ENCODE assay signal across 28 cellular contexts in the genomic region with DNA sequence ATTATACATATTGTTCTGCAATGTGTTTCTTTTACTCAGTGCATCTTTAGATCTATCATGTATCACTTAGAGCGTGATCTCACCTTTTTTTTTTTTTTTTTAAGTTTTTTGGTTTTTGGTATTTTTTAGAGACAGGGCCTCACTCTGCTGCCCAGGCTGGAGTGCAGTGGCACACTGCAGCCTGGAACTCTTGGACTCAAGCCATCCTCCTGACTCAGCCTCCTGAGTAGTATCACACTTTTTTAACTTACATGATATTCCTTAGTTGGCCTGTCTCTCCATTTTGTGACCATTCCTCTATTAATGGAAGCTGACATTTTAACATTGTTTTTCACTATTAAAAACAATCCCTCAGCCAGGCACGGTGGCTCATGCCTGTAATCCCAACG. TPM values are rescaled to one million over a fixed set of nuclear protein-coding genes. Genes with fewer than 3 reads are reported as not detected.
DNase-seq lines count a peak whose midpoint lies in the region; ATAC-seq, FAIRE-seq and TF ChIP-seq lines count a peak whose summit lies in the region.
"Had no signal": no experiment of that assay in that cellular context is flagged by ENCODE, and none has a peak within 500 bp of the region (broad histone marks: within the 10 kb centered on the region; RNA-seq: fewer than 3 reads in every experiment).

No MANE protein-coding gene starts in this region.

- no peak for ATAC-seq in activated CD8-positive, alpha-beta T cell treated with anti-CD3 and anti-CD28 coated beads for 36 hours
- no peak for ATAC-seq in activated CD8-positive, alpha-beta T cell treated with anti-CD3 and anti-CD28 coated beads, Interleukin-2, amount 10 ng/mL, durations not matched to agents 7 days and 5 days
- ATAC-seq in HG03378 (IDR thresholded peaks at IDR 0.05; ENCODE audit: unreplicated experiment), result no peak
- ATAC-seq: mucosa of descending colon, Panc1, right cardiac atrium had no signal

- DNase-seq in activated CD8-positive, alpha-beta T cell treated with anti-CD3 and anti-CD28 coated beads for 36 hours, result no peak
- no peak for DNase-seq in activated CD8-positive, alpha-beta T cell treated with anti-CD3 and anti-CD28 coated beads, Interleukin-2, amount 10 ng/mL, durations not matched to agents 7 days and 5 days
- DNase-seq in NB4 (ENCODE audit: low read depth) (peak; percentile 59), H1 (ENCODE audit: low read depth in 1 of 2, low spot score in 2 of 2) (peak in 1 of 2 experiments; percentile 17), stromal cell of bone marrow (ENCODE audit: low read depth) (peak; percentile 11), spleen (no peak), COR-L47 (lab: John Stamatoyannopoulos, UW) (no peak)
- DNase-seq: 8988T; activated naive CD4-positive, alpha-beta T cell treated with anti-CD3 and anti-CD28 coated beads, Interleukin-2, amount 10 ng/mL, durations not matched to agents 7 days and 5 days; activated T-cell treated with anti-CD3 and anti-CD28 coated beads, Interleukin-2, amount 50 U/mL, for 48 hours; amygdala; dermis blood vessel endothelial cell; mucosa of descending colon; NCI-H1694 treated with DMSO at 0.1 percent for 48 hours; NCI-H2171 treated with DMSO at 0.1 percent for 48 hours; NCI-H524 treated with DMSO at 0.1 percent for 48 hours; nephron progenitor cell; right cardiac atrium; SJCRH30; stomach; transverse colon had no signal

- no peak overlapping the region for H3K4me2 ChIP-seq in H1 (ENCODE audit: insufficient read depth in 1 of 2, low read depth in 2 of 2, low read length in 2 of 2)

- H3K27me3 ChIP-seq in H1 (replicated peaks in 1 of 4; ENCODE audit: control insufficient read depth in 3 of 4, extremely low read depth in 1 of 4, insufficient read depth in 3 of 4, low read length in 3 of 4), result no peaks in the 10 kb centered on the region; a peak in 1 of 7 replicates
- peaks cover 0 to 53% (median 8%) of the 10 kb centered on the region in 7 donors for H3K27me3 ChIP-seq in spleen (replicated peaks in 1 of 7)
- H3K27me3 ChIP-seq: SJCRH30 had no signal

- H3K79me1 ChIP-seq in H1 (ENCODE audit: low read depth, low read length), result no peaks in the 10 kb centered on the region

- no peak for TF ChIP-seq POLR2A in NB4 (IDR thresholded peaks at IDR 0.05; ENCODE audit: extremely low read depth, insufficient read length)
- no peak for TF ChIP-seq POLR2A in H1 (IDR thresholded peaks at IDR 0.05; ENCODE audit: control extremely low read depth in 1 of 2, low read depth in 2 of 2, low read length in 2 of 2)
- TF ChIP-seq POLR2A in spleen (IDR thresholded peaks at IDR 0.05), result no peak

- H4K20me1 ChIP-seq in H1 (replicated peaks in 1 of 2; ENCODE audit: control insufficient read depth in 1 of 2, insufficient read depth in 2 of 2, low read length in 2 of 2), result no peaks in the 10 kb centered on the region

- H3K27ac Mint-ChIP-seq in activated CD8-positive, alpha-beta T cell treated with anti-CD3 and anti-CD28 coated beads for 36 hours, result peak overlapping the region; percentile 25
- H3K27ac Mint-ChIP-seq in activated CD8-positive, alpha-beta T cell treated with anti-CD3 and anti-CD28 coated beads, Interleukin-2, amount 10 ng/mL, durations not matched to agents 7 days and 5 days, result no peak overlapping the region
- H3K27ac Mint-ChIP-seq: activated naive CD4-positive, alpha-beta T cell treated with anti-CD3 and anti-CD28 coated beads, Interleukin-2, amount 10 ng/mL, durations not matched to agents 7 days and 5 days; nephron progenitor cell; T-helper 1 cell treated with Interleukin-12 subunit alpha and Interleukin-12 subunit beta and Interleukin-4 antibody, amounts not matched to agents 30 μg/mL and 1 μg/mL, for 36 hours had no signal

- no peak for TF ChIP-seq EP300 in H1 (IDR thresholded peaks at IDR 0.05; ENCODE audit: borderline replicate concordance in 1 of 2, low read depth in 2 of 2, low read length in 2 of 2)

- H4K91ac ChIP-seq in H1 (replicated peaks; ENCODE audit: insufficient read length, low read length), result no peak overlapping the region

- TF ChIP-seq RAD21 in H1 (IDR thresholded peaks at IDR 0.05 in 1 of 2, conservative IDR thresholded peaks at IDR 0.05 in 1 of 2; ENCODE audit: low read depth in 2 of 2, low read length in 2 of 2), result no peak

- H3K4ac ChIP-seq in H1 (replicated peaks; ENCODE audit: insufficient read length, low read depth, low read length), result no peak overlapping the region

- H3K36me3 Mint-ChIP-seq in activated CD8-positive, alpha-beta T cell treated with anti-CD3 and anti-CD28 coated beads for 36 hours (ENCODE audit: low read depth), result no peaks in the 10 kb centered on the region
- H3K36me3 Mint-ChIP-seq in activated CD8-positive, alpha-beta T cell treated with anti-CD3 and anti-CD28 coated beads, Interleukin-2, amount 10 ng/mL, durations not matched to agents 7 days and 5 days (ENCODE audit: low read depth), result no peaks in the 10 kb centered on the region
- H3K36me3 Mint-ChIP-seq: activated naive CD4-positive, alpha-beta T cell treated with anti-CD3 and anti-CD28 coated beads, Interleukin-2, amount 10 ng/mL, durations not matched to agents 7 days and 5 days had no signal

- peak overlapping the region; percentile 52; the same call in 1 of the 2 replicates for H2BK5ac ChIP-seq in H1 (ENCODE audit: low read depth, low read length)

- no peak overlapping the region for H3K4me3 Mint-ChIP-seq in activated CD8-positive, alpha-beta T cell treated with anti-CD3 and anti-CD28 coated beads for 36 hours
- H3K4me3 Mint-ChIP-seq in activated CD8-positive, alpha-beta T cell treated with anti-CD3 and anti-CD28 coated beads, Interleukin-2, amount 10 ng/mL, durations not matched to agents 7 days and 5 days, result no peak overlapping the region
- H3K4me3 Mint-ChIP-seq: activated naive CD4-positive, alpha-beta T cell treated with anti-CD3 and anti-CD28 coated beads, Interleukin-2, amount 10 ng/mL, durations not matched to agents 7 days and 5 days; nephron progenitor cell; T-helper 1 cell treated with Interleukin-12 subunit alpha and Interleukin-12 subunit beta and Interleukin-4 antibody, amounts not matched to agents 30 μg/mL and 1 μg/mL, for 36 hours had no signal

- H3K23me2 ChIP-seq in H1 (ENCODE audit: low read depth, low read length), result no peaks in the 10 kb centered on the region

- H3K4me3 ChIP-seq in NB4 (ENCODE audit: low read depth, low read length), result peak overlapping the region; percentile 37
- H3K4me3 ChIP-seq in H1 (ENCODE audit: extremely low read depth in 1 of 4, insufficient read depth in 2 of 4, low read depth in 3 of 4, low read length in 4 of 4), result no peak overlapping the region
- no peak overlapping the region for H3K4me3 ChIP-seq in spleen
- H3K4me3 ChIP-seq: lung, mucosa of descending colon, SJCRH30, stomach, transverse colon had no signal

- no peak overlapping the region for H2BK15ac ChIP-seq in H1 (ENCODE audit: low read length)

- no peak overlapping the region for H3K56ac ChIP-seq in H1 (replicated peaks; ENCODE audit: insufficient read length, low read depth, low read length)

- no peak overlapping the region for H2AK5ac ChIP-seq in H1 (ENCODE audit: low read depth, low read length)

- H3K9me3 Mint-ChIP-seq in activated CD8-positive, alpha-beta T cell treated with anti-CD3 and anti-CD28 coated beads for 36 hours, result no peaks in the 10 kb centered on the region
- H3K9me3 Mint-ChIP-seq in activated CD8-positive, alpha-beta T cell treated with anti-CD3 and anti-CD28 coated beads, Interleukin-2, amount 10 ng/mL, durations not matched to agents 7 days and 5 days (ENCODE audit: insufficient read depth), result no peaks in the 10 kb centered on the region
- H3K9me3 Mint-ChIP-seq: activated naive CD4-positive, alpha-beta T cell treated with anti-CD3 and anti-CD28 coated beads, Interleukin-2, amount 10 ng/mL, durations not matched to agents 7 days and 5 days; nephron progenitor cell; T-helper 1 cell treated with Interleukin-12 subunit alpha and Interleukin-12 subunit beta and Interleukin-4 antibody, amounts not matched to agents 30 μg/mL and 1 μg/mL, for 36 hours had no signal

- CTCF ChIA-PET in activated CD8-positive, alpha-beta T cell treated with anti-CD3 and anti-CD28 coated beads for 36 hours (lab: Charles Lee), result interaction anchor here (1.6 kb wide), 1 partner anchor 19 kb away, joined by 5 read pairs; no protein-coding TSS in a partner anchor
- CTCF ChIA-PET in activated CD8-positive, alpha-beta T cell treated with anti-CD3 and anti-CD28 coated beads, Interleukin-2, amount 10 ng/mL, durations not matched to agents 7 days and 5 days (lab: Charles Lee), result no interaction called here
- CTCF ChIA-PET in H1 (lab: Charles Lee; ENCODE audit: partially characterized antibody), result interaction anchor here (0.9 to 2.3 kb wide), 5 partner anchors 9 to 36 kb away, joined by 3 to 14 read pairs (median 5); no protein-coding TSS in a partner anchor

- H2BK12ac ChIP-seq in H1 (ENCODE audit: low read depth, low read length), result 0 out of 2 replicates have a peak overlapping the region, but pooled peaks have one; percentile 80

- POLR2A ChIA-PET in activated CD8-positive, alpha-beta T cell treated with anti-CD3 and anti-CD28 coated beads for 36 hours (lab: Charles Lee), result no interaction called here
- POLR2A ChIA-PET in activated CD8-positive, alpha-beta T cell treated with anti-CD3 and anti-CD28 coated beads, Interleukin-2, amount 10 ng/mL, durations not matched to agents 7 days and 5 days (lab: Charles Lee), result no interaction called here
- POLR2A ChIA-PET in H1 (lab: Charles Lee; ENCODE audit: partially characterized antibody), result interaction anchor here (0.8 to 2.5 kb wide), 4 partner anchors 18 to 229 kb away, joined by 3 to 9 read pairs (median 5); partner anchors contain the start of genes MTMR4 and SUPT4H1

- no peak overlapping the region for H3K23ac ChIP-seq in H1 (ENCODE audit: insufficient read length)

- peaks cover 3% of the 10 kb centered on the region for H3K4me1 Mint-ChIP-seq in activated CD8-positive, alpha-beta T cell treated with anti-CD3 and anti-CD28 coated beads for 36 hours (ENCODE audit: low read depth)
- no peaks in the 10 kb centered on the region for H3K4me1 Mint-ChIP-seq in activated CD8-positive, alpha-beta T cell treated with anti-CD3 and anti-CD28 coated beads, Interleukin-2, amount 10 ng/mL, durations not matched to agents 7 days and 5 days (ENCODE audit: low read depth)
- H3K4me1 Mint-ChIP-seq: activated naive CD4-positive, alpha-beta T cell treated with anti-CD3 and anti-CD28 coated beads, Interleukin-2, amount 10 ng/mL, durations not matched to agents 7 days and 5 days; nephron progenitor cell had no signal

- H3K9me3 ChIP-seq in H1 (ENCODE audit: insufficient read depth in 2 of 2, low read depth in 1 of 2, low read length in 1 of 2) (no peaks in the 10 kb centered on the region), spleen (no peaks in the 10 kb centered on the region)
- H3K9me3 ChIP-seq: mucosa of descending colon, SJCRH30, stomach, transverse colon had no signal

- H2BK120ac ChIP-seq in H1 (replicated peaks; ENCODE audit: low read depth, low read length), result no peak overlapping the region

- no peaks in the 10 kb centered on the region for H3K79me2 ChIP-seq in H1 (ENCODE audit: control insufficient read depth in 1 of 2, insufficient read depth in 2 of 2, low read length in 2 of 2)
- H3K79me2 ChIP-seq: parathyroid adenoma had no signal

- no peak overlapping the region for H3K14ac ChIP-seq in H1 (ENCODE audit: insufficient read length)

- H3K27ac ChIP-seq in H1 (ENCODE audit: low read depth, low read length) (no peak overlapping the region), spleen (peak overlapping the region in 1 of 8 donors; percentile 2)
- H3K27ac ChIP-seq: parathyroid adenoma, SJCRH30, stomach, transverse colon had no signal

- H3K36me3 ChIP-seq in H1 (ENCODE audit: control insufficient read depth in 2 of 4, insufficient read depth in 4 of 4, low read length in 3 of 4) (no peaks in the 10 kb centered on the region), spleen (no peaks in the 10 kb centered on the region)
- H3K36me3 ChIP-seq: SJCRH30, stomach, transverse colon had no signal

- intact Hi-C loops in activated CD8-positive, alpha-beta T cell treated with anti-CD3 and anti-CD28 coated beads for 36 hours (cut with micrococcal nuclease), result no loop called here
- intact Hi-C loops in spleen (cut with DNase I; ENCODE audit: low total_unique reads), result no loop called here

- no peak overlapping the region for H2AFZ ChIP-seq in H1 (ENCODE audit: low read length)
- H2AFZ ChIP-seq: parathyroid adenoma had no signal

- H3K9ac ChIP-seq in H1 (replicated peaks in 1 of 4; ENCODE audit: extremely low read depth in 1 of 4, low read depth in 3 of 4, low read length in 3 of 4), result no peak overlapping the region
- H3K9ac ChIP-seq: parathyroid adenoma had no signal

- peaks cover 0 to 8% (median 4%) of the 10 kb centered on the region in 4 experiments; a peak in 5 of 7 replicates for H3K4me1 ChIP-seq in H1 (replicated peaks in 1 of 4; ENCODE audit: control insufficient read depth in 3 of 4, insufficient read depth in 4 of 4, low read length in 3 of 4)
- peaks cover 0 to 25% (median 0%) of the 10 kb centered on the region in 6 donors for H3K4me1 ChIP-seq in spleen
- H3K4me1 ChIP-seq: SJCRH30, stomach, transverse colon had no signal

- no peak overlapping the region for H3K18ac ChIP-seq in H1 (ENCODE audit: extremely low read depth, low read length)

- H3K27me3 Mint-ChIP-seq in activated CD8-positive, alpha-beta T cell treated with anti-CD3 and anti-CD28 coated beads for 36 hours, result peaks cover 10% of the 10 kb centered on the region
- H3K27me3 Mint-ChIP-seq in activated CD8-positive, alpha-beta T cell treated with anti-CD3 and anti-CD28 coated beads, Interleukin-2, amount 10 ng/mL, durations not matched to agents 7 days and 5 days (ENCODE audit: low read depth), result peaks cover 7% of the 10 kb centered on the region

- TF ChIP-seq CTCF in activated CD8-positive, alpha-beta T cell treated with anti-CD3 and anti-CD28 coated beads for 36 hours (IDR thresholded peaks at IDR 0.05), result no peak
- no peak for TF ChIP-seq CTCF in NB4 (IDR thresholded peaks at IDR 0.05; ENCODE audit: low read depth, low read length)
- no peak for TF ChIP-seq CTCF in H1 (IDR thresholded peaks at IDR 0.05; ENCODE audit: control extremely low read depth in 1 of 3, insufficient read depth in 1 of 3, low read depth in 1 of 3, low read length in 3 of 3)
- no peak for TF ChIP-seq CTCF in spleen (IDR thresholded peaks at IDR 0.05 in 8 of 11, conservative IDR thresholded peaks at IDR 0.05 in 3 of 11)

- FAIRE-seq in H1 (lab: Jason Lieb, UNC), result no peak
- FAIRE-seq: endometrium had no signal

- H2BK20ac ChIP-seq in H1 (ENCODE audit: low read length), result no peak overlapping the region

- no peak overlapping the region for H4K5ac ChIP-seq in H1 (ENCODE audit: insufficient read length, low read depth, low read length)

- H4K8ac ChIP-seq in H1 (ENCODE audit: extremely low read depth, insufficient read depth, low read length), result no peak overlapping the region

- 93% methylated on average over 3 of the region's 3 CpGs; no CpG with 5 or more reads in 1 of the 2 experiments for WGBS in H1 (ENCODE audit: extremely low coverage in 1 of 2, insufficient coverage in 1 of 2, insufficient read length in 1 of 2, insufficient replicate concordance in 2 of 2, low coverage in 1 of 2, low lambda C conversion rate in 2 of 2, missing lambda C conversion rate in 1 of 2), 2 experiments
- 76 to 95% (median 85%) methylated on average over 3 of the region's 3 CpGs for WGBS in spleen, 5 donors

RNA-seq across cellular contexts. Expression of gene MPO, which starts 4.7 kb away (rescaled TPM):
- not detected for total RNA-seq in activated CD8-positive, alpha-beta T cell treated with anti-CD3 and anti-CD28 coated beads for 36 hours
- total RNA-seq in activated CD8-positive, alpha-beta T cell treated with anti-CD3 and anti-CD28 coated beads, Interleukin-2, amount 10 ng/mL, durations not matched to agents 7 days and 5 days, result not detected
- 0.74 TPM in 1 of 2 replicates, not detected in the other for total RNA-seq in H1 (2021; fragmentation: NEBNext Ultra II Directional; extraction: Animal tissue kit (Norgen Biotek cat#: 25700))
- 0.06 and 0.13 TPM in 2 replicates for polyA plus RNA-seq in H1 (2011; rRNA removed)
- 0.08 TPM for polyA plus RNA-seq in H1 (2011; cell fraction: cytosol; rRNA removed)
- polyA plus RNA-seq in H1 (2011; cell fraction: nucleus; rRNA removed), result 0.61 TPM
- polyA plus RNA-seq in H1 (2012, experiment 1 of 2), result not detected in 4 replicates
- polyA plus RNA-seq in H1 (2012, experiment 2 of 2), result 0.04 TPM
- polyA plus RNA-seq in H1 (2013, experiment 1 of 2), result 0.04 TPM
- 0.09 TPM for polyA plus RNA-seq in H1 (2013, experiment 2 of 2)
- polyA minus RNA-seq in H1 (2011; rRNA and poly(A)+ RNA removed), result not detected in 2 replicates
- not detected for polyA minus RNA-seq in H1 (2011; cell fraction: cytosol; rRNA and poly(A)+ RNA removed)
- not detected for polyA minus RNA-seq in H1 (2011; cell fraction: nucleus; rRNA and poly(A)+ RNA removed)
- 10 to 100 TPM in 5 of 7 donors, 1 to 10 TPM in 2; 5.8 to 75.7 (median 15.2) TPM for total RNA-seq in spleen
- polyA plus RNA-seq in spleen, result 1 to 10 TPM in 2 of 3 donors, under 1 TPM in 1; 0.52 to 2.2 (median 2.0) TPM
- total RNA-seq: dermis blood vessel endothelial cell, transverse colon had no signal

RNA-seq across cellular contexts. Expression of gene TSPOAP1, which starts 43.2 kb away (rescaled TPM):
- 10 to 100 TPM; 21.1 to 24.1 TPM for total RNA-seq in activated CD8-positive, alpha-beta T cell treated with anti-CD3 and anti-CD28 coated beads for 36 hours
- 10 to 100 TPM; 45.8 to 51.5 TPM for total RNA-seq in activated CD8-positive, alpha-beta T cell treated with anti-CD3 and anti-CD28 coated beads, Interleukin-2, amount 10 ng/mL, durations not matched to agents 7 days and 5 days
- 9.2 and 9.8 TPM in 2 replicates for total RNA-seq in H1 (2021; fragmentation: NEBNext Ultra II Directional; extraction: Animal tissue kit (Norgen Biotek cat#: 25700))
- polyA plus RNA-seq in H1 (2011; rRNA removed) (7.6 and 9.8 TPM in 2 replicates), spleen (10 to 100 TPM; 11.5 to 26.5 (median 24.3) TPM)
- polyA plus RNA-seq in H1 (2011; cell fraction: cytosol; rRNA removed), result 13.8 TPM
- polyA plus RNA-seq in H1 (2011; cell fraction: nucleus; rRNA removed), result 69.7 TPM
- 14.7 to 18.9 TPM (median 15.9 TPM) in 4 replicates for polyA plus RNA-seq in H1 (2012, experiment 1 of 2)
- polyA plus RNA-seq in H1 (2012, experiment 2 of 2), result 6.2 TPM
- polyA plus RNA-seq in H1 (2013, experiment 1 of 2), result 4.8 TPM
- polyA plus RNA-seq in H1 (2013, experiment 2 of 2), result 4.1 TPM
- polyA minus RNA-seq in H1 (2011; rRNA and poly(A)+ RNA removed), result 2.9 and 6.6 TPM in 2 replicates
- polyA minus RNA-seq in H1 (2011; cell fraction: cytosol; rRNA and poly(A)+ RNA removed), result 5.8 TPM
- polyA minus RNA-seq in H1 (2011; cell fraction: nucleus; rRNA and poly(A)+ RNA removed), result 8.9 TPM
- total RNA-seq in spleen, result 10 to 100 TPM; 14.1 to 31.8 (median 18.5) TPM

RNA-seq across cellular contexts. Expression of gene LPO, which starts 47.0 kb away (rescaled TPM):
- not detected for total RNA-seq in activated CD8-positive, alpha-beta T cell treated with anti-CD3 and anti-CD28 coated beads for 36 hours
- total RNA-seq in activated CD8-positive, alpha-beta T cell treated with anti-CD3 and anti-CD28 coated beads, Interleukin-2, amount 10 ng/mL, durations not matched to agents 7 days and 5 days, result not detected
- 0.44 and 0.52 TPM in 2 replicates for total RNA-seq in H1 (2021; fragmentation: NEBNext Ultra II Directional; extraction: Animal tissue kit (Norgen Biotek cat#: 25700))
- polyA plus RNA-seq in H1 (2011; rRNA removed) (0.38 and 0.46 TPM in 2 replicates), spleen (under 1 TPM; 0.02 to 0.10 (median 0.06) TPM)
- polyA plus RNA-seq in H1 (2011; cell fraction: cytosol; rRNA removed), result 0.40 TPM
- polyA plus RNA-seq in H1 (2011; cell fraction: nucleus; rRNA removed), result 0.23 TPM
- 0.17 to 0.61 TPM (median 0.40 TPM) in 4 replicates for polyA plus RNA-seq in H1 (2012, experiment 1 of 2)
- polyA plus RNA-seq in H1 (2012, experiment 2 of 2), result 0.17 TPM
- polyA plus RNA-seq in H1 (2013, experiment 1 of 2), result 0.20 TPM
- polyA plus RNA-seq in H1 (2013, experiment 2 of 2), result 0.26 TPM
- 0.51 and 0.85 TPM in 2 replicates for polyA minus RNA-seq in H1 (2011; rRNA and poly(A)+ RNA removed)
- polyA minus RNA-seq in H1 (2011; cell fraction: cytosol; rRNA and poly(A)+ RNA removed), result not detected
- not detected for polyA minus RNA-seq in H1 (2011; cell fraction: nucleus; rRNA and poly(A)+ RNA removed)
- not detected for total RNA-seq in spleen
- total RNA-seq: cardiac septum, mucosa of descending colon, right cardiac atrium, SJCRH30, stomach, transverse colon had no signal

Comparison
In these comparisons a context has a peak if more than half of its experiments do, and no peak if none do; other contexts are left out.
1. DNase-seq: peak in NB4 (single experiment) and stromal cell of bone marrow (single experiment); none in activated CD8-positive, alpha-beta T cell treated with anti-CD3 and anti-CD28 coated beads for 36 hours (single experiment), activated CD8-positive, alpha-beta T cell treated with anti-CD3 and anti-CD28 coated beads, Interleukin-2, amount 10 ng/mL, durations not matched to agents 7 days and 5 days (single experiment), spleen (single experiment) and COR-L47 (single experiment).